Comparison of ENCODE assay signal across 15 cellular contexts in genomic region chr18:8721716-8722115, GRCh38. TPM values are rescaled to one million over a fixed set of nuclear protein-coding genes. Genes with fewer than 3 reads are reported as not detected.
DNase-seq lines count a peak whose midpoint lies in the region; ATAC-seq, FAIRE-seq and TF ChIP-seq lines count a peak whose summit lies in the region.
"Had no signal": no experiment of that assay in that cellular context is flagged by ENCODE, and none has a peak within 500 bp of the region (broad histone marks: within the 10 kb centered on the region; RNA-seq: fewer than 3 reads in every experiment).

No MANE protein-coding gene starts in this region.

- H3K36me3 ChIP-seq in HepG2 (replicated peaks in 1 of 2; ENCODE audit: control insufficient read depth in 1 of 2, insufficient read depth in 2 of 2, low read length in 2 of 2) = no peaks in the 10 kb centered on the region; a peak in 1 of 5 replicates

- H3K9me3 Mint-ChIP-seq in CD4-positive, alpha-beta T cell = no peaks in the 10 kb centered on the region
- no peaks in the 10 kb centered on the region for H3K9me3 Mint-ChIP-seq in activated T-cell treated with anti-CD3 and anti-CD28 coated beads, Interleukin-2, amount 50 U/mL, for 24 hours

- intact Hi-C loops in HepG2 (cut with micrococcal nuclease; ENCODE audit: unreplicated experiment) = no loop called here
- intact Hi-C loops in CD4-positive, alpha-beta T cell (cut with DNase I, micrococcal nuclease) = no loop called here

- no peaks in the 10 kb centered on the region for H3K36me3 Mint-ChIP-seq in CD4-positive, alpha-beta T cell (ENCODE audit: low read depth)
- no peaks in the 10 kb centered on the region for H3K36me3 Mint-ChIP-seq in activated T-cell treated with anti-CD3 and anti-CD28 coated beads, Interleukin-2, amount 50 U/mL, for 24 hours (ENCODE audit: low read depth)
- H3K36me3 Mint-ChIP-seq: stimulated activated memory B cell treated with anti-CD40 and anti-IgM and Interleukin-4, amounts not matched to agents 10 μg/mL and 1 μg/mL and 100 μg/mL, for 72 hours had no signal

- H3K79me2 ChIP-seq in HepG2 (ENCODE audit: insufficient read depth, low read length) = no peaks in the 10 kb centered on the region

- DNase-seq in AG08396 (ENCODE audit: low spot score) (peak; percentile 58), cardiac fibroblast (ENCODE audit: low read depth in 2 of 2) (peak; percentile 44 to 68), HepG2 (ENCODE audit: low spot score) (peak; percentile 41)
- DNase-seq in CD4-positive, alpha-beta T cell = no peak
- DNase-seq in activated T-cell treated with anti-CD3 and anti-CD28 coated beads, Interleukin-2, amount 50 U/mL, for 24 hours = no peak
- DNase-seq: activated CD4-positive, alpha-beta T cell treated with anti-CD3 and anti-CD28 coated beads, Interleukin-2, amount 50 U/mL, for 1 hour; GDM1; left ventricle myocardium superior; NCI-H82; occipital lobe had no signal

- H2AFZ ChIP-seq in HepG2 (ENCODE audit: low read length) = no peak overlapping the region

- H3K4me1 ChIP-seq in HepG2 (ENCODE audit: insufficient read depth, low read length) = peaks cover 23% of the 10 kb centered on the region

- H3K9me3 ChIP-seq in HepG2 (ENCODE audit: low read length) = no peaks in the 10 kb centered on the region
- no peaks in the 10 kb centered on the region for H3K9me3 ChIP-seq in CD4-positive, alpha-beta T cell (ENCODE audit: control insufficient read depth, low read length)

- POLR2A ChIA-PET in HepG2 (lab: Yijun Ruan, JAX) = no interaction called here
- POLR2A ChIA-PET in CD4-positive, alpha-beta T cell (lab: Charles Lee) = no interaction called here

- no TSS peak for BruUV-seq in HepG2 (replicated peaks; lab: Mats Ljungman, UMichigan)

- H3K9ac ChIP-seq in HepG2 (ENCODE audit: insufficient read depth, low read depth, low read length) = no peak overlapping the region

- no peak; the same call in 2 of the 3 replicates for ATAC-seq in HepG2
- no peak for ATAC-seq in CD4-positive, alpha-beta T cell (ENCODE audit: poor library complexity)
- no peak for ATAC-seq in activated CD4-positive, CD25-positive, alpha-beta regulatory T cell treated with anti-CD3 and anti-CD28 coated beads, Interleukin-2, amount 50 U/mL, for 24 hours
- no peak for ATAC-seq in HG02759 (IDR thresholded peaks at IDR 0.05; ENCODE audit: unreplicated experiment)
- ATAC-seq: left ventricle myocardium superior; stimulated activated memory B cell treated with anti-CD40 and anti-IgM and Interleukin-4, amounts not matched to agents 10 μg/mL and 1 μg/mL and 100 μg/mL, for 72 hours had no signal

- WGBS in HepG2 (ENCODE audit: low lambda C conversion rate) = 92% methylated on average over 5 of the region's 5 CpGs

- H4K20me1 ChIP-seq in HepG2 (ENCODE audit: insufficient read depth, low read length) = no peaks in the 10 kb centered on the region

- TF ChIP-seq RAD21 in Ishikawa (IDR thresholded peaks at IDR 0.05; ENCODE audit: low read depth) (no peak), HepG2 (CRISPR knock-in tag; IDR thresholded peaks at IDR 0.05) (no peak)

- in situ Hi-C loops in HepG2 (cut with HindIII; ENCODE audit: extremely low pct_ligation_motif_present, low pct_unique_long_range_greater_than_20kb) = no loop called here

- no peak overlapping the region for H3K27ac ChIP-seq in HepG2 (ENCODE audit: extremely low read length, insufficient read depth, low read length)
- no peak overlapping the region for H3K27ac ChIP-seq in CD4-positive, alpha-beta T cell (ENCODE audit: low read depth, low read length)

- TF ChIP-seq CTCF in cardiac fibroblast (IDR thresholded peaks at IDR 0.05; ENCODE audit: low read depth, low read length) = no peak
- TF ChIP-seq CTCF in HepG2 (CRISPR knock-in tag; IDR thresholded peaks at IDR 0.05) = no peak
- TF ChIP-seq CTCF in CD4-positive, alpha-beta T cell (IDR thresholded peaks at IDR 0.05) = no peak

- TF ChIP-seq POLR2A in HepG2 (IDR thresholded peaks at IDR 0.05; ENCODE audit: insufficient read depth in 1 of 2, low read depth in 2 of 2, low read length in 2 of 2) = no peak

- H3K27me3 ChIP-seq in HepG2 (ENCODE audit: control insufficient read depth in 1 of 2, insufficient read depth in 2 of 2, low read length in 2 of 2) = no peaks in the 10 kb centered on the region
- no peaks in the 10 kb centered on the region for H3K27me3 ChIP-seq in CD4-positive, alpha-beta T cell (ENCODE audit: control insufficient read depth, insufficient read depth, low read length)

- no peaks in the 10 kb centered on the region for H3K4me1 Mint-ChIP-seq in CD4-positive, alpha-beta T cell (ENCODE audit: low read depth)
- H3K4me1 Mint-ChIP-seq in activated T-cell treated with anti-CD3 and anti-CD28 coated beads, Interleukin-2, amount 50 U/mL, for 24 hours (ENCODE audit: low read depth) = no peaks in the 10 kb centered on the region
- H3K4me1 Mint-ChIP-seq: stimulated activated memory B cell treated with anti-CD40 and anti-IgM and Interleukin-4, amounts not matched to agents 10 μg/mL and 1 μg/mL and 100 μg/mL, for 72 hours had no signal

- H3K4me2 ChIP-seq in HepG2 (ENCODE audit: low read depth, low read length) = no peak overlapping the region

- no peaks in the 10 kb centered on the region for H3K27me3 Mint-ChIP-seq in CD4-positive, alpha-beta T cell
- H3K27me3 Mint-ChIP-seq in activated T-cell treated with anti-CD3 and anti-CD28 coated beads, Interleukin-2, amount 50 U/mL, for 24 hours = peaks cover 8% of the 10 kb centered on the region

- CTCF ChIA-PET in HepG2 (lab: Yijun Ruan, JAX; ENCODE audit: low intra/inter-chr PET ratio, low total read pairs) = no interaction called here
- CTCF ChIA-PET in CD4-positive, alpha-beta T cell (lab: Charles Lee) = no interaction called here

- TF ChIP-seq EP300 in Ishikawa (IDR thresholded peaks at IDR 0.05; ENCODE audit: borderline replicate concordance) = no peak
- no peak for TF ChIP-seq EP300 in HepG2 (IDR thresholded peaks at IDR 0.05; ENCODE audit: low read depth in 2 of 2, low read length in 2 of 2)
- TF ChIP-seq EP300 in HepG2 (CRISPR knock-in tag; IDR thresholded peaks at IDR 0.05; ENCODE audit: borderline replicate concordance) = no peak

- H3K4me3 ChIP-seq in cardiac fibroblast (replicated peaks in 1 of 2; ENCODE audit: low read depth in 2 of 2, low read length in 2 of 2) (no peak overlapping the region), HepG2 (replicated peaks in 1 of 3; ENCODE audit: insufficient read depth in 1 of 3, low read depth in 2 of 3, low read length in 3 of 3) (no peak overlapping the region)

- no peak for FAIRE-seq in HepG2 (lab: Jason Lieb, UNC)
- FAIRE-seq: frontal cortex had no signal

- H3K4me3 Mint-ChIP-seq in CD4-positive, alpha-beta T cell = no peak overlapping the region
- H3K4me3 Mint-ChIP-seq in activated T-cell treated with anti-CD3 and anti-CD28 coated beads, Interleukin-2, amount 50 U/mL, for 24 hours = no peak overlapping the region
- H3K4me3 Mint-ChIP-seq: stimulated activated memory B cell treated with anti-CD40 and anti-IgM and Interleukin-4, amounts not matched to agents 10 μg/mL and 1 μg/mL and 100 μg/mL, for 72 hours had no signal

- no peak overlapping the region for H3K27ac Mint-ChIP-seq in CD4-positive, alpha-beta T cell
- no peak overlapping the region for H3K27ac Mint-ChIP-seq in activated T-cell treated with anti-CD3 and anti-CD28 coated beads, Interleukin-2, amount 50 U/mL, for 24 hours
- H3K27ac Mint-ChIP-seq: stimulated activated memory B cell treated with anti-CD40 and anti-IgM and Interleukin-4, amounts not matched to agents 10 μg/mL and 1 μg/mL and 100 μg/mL, for 72 hours had no signal

TF ChIP-seq in Ishikawa, 13 proteins besides CTCF, POLR2A, EP300 and RAD21:
- TF ChIP-seq MAX (IDR thresholded peaks at IDR 0.05) (0 out of 2 replicates have a peak, but pooled peaks have one; percentile 39), CEBPB (IDR thresholded peaks at IDR 0.05) (no peak)

RNA-seq across cellular contexts. Expression of gene MTCL1, which starts 16.4 kb away (rescaled TPM):
- 1.5 and 3.1 TPM in 2 replicates for total RNA-seq in HepG2 (2016; rRNA removed; fragmentation: Illumina TruSeq; extraction: Trizol)
- total RNA-seq in HepG2 (2016; cell fraction: cytosol; rRNA removed; fragmentation: Illumina TruSeq; extraction: Trizol; ENCODE audit: low read depth) = 13.2 and 14.6 TPM in 2 replicates
- total RNA-seq in HepG2 (2016; cell fraction: insoluble cytoplasmic fraction; rRNA removed; fragmentation: Illumina TruSeq; extraction: Trizol) = 1.3 and 2.8 TPM in 2 replicates
- 3.0 and 3.1 TPM in 2 replicates for total RNA-seq in HepG2 (2016; cell fraction: membrane; rRNA removed; fragmentation: Illumina TruSeq; extraction: Trizol)
- 3.9 and 5.1 TPM in 2 replicates for total RNA-seq in HepG2 (2016; cell fraction: nucleus; rRNA removed; fragmentation: Illumina TruSeq; extraction: Trizol)
- polyA plus RNA-seq in HepG2 (2011; rRNA removed) = 2.0 and 3.2 TPM in 2 replicates
- 1.5 and 2.5 TPM in 2 replicates for polyA plus RNA-seq in HepG2 (2011; cell fraction: cytosol; rRNA removed)
- polyA plus RNA-seq in HepG2 (2011; cell fraction: nucleus; rRNA removed) = 6.4 and 11.2 TPM in 2 replicates
- 1.3 and 1.7 TPM in 2 replicates for polyA plus RNA-seq in HepG2 (2012)
- 0.06 and 0.15 TPM in 2 replicates for polyA plus RNA-seq in HepG2 (2016; cell fraction: cytosol; fragmentation: Illumina TruSeq; extraction: Trizol; ENCODE audit: low read depth)
- polyA plus RNA-seq in HepG2 (2016; cell fraction: insoluble cytoplasmic fraction; fragmentation: Illumina TruSeq; extraction: Trizol; ENCODE audit: low read depth) = 1.9 and 2.2 TPM in 2 replicates
- 0.32 and 0.42 TPM in 2 replicates for polyA plus RNA-seq in HepG2 (2016; cell fraction: membrane; fragmentation: Illumina TruSeq; extraction: Trizol; ENCODE audit: low read depth)
- polyA plus RNA-seq in HepG2 (2016; cell fraction: nucleus; fragmentation: Illumina TruSeq; extraction: Trizol; ENCODE audit: insufficient read depth, low read depth) = 5.4 and 6.1 TPM in 2 replicates
- polyA minus RNA-seq in HepG2 (2011; rRNA and poly(A)+ RNA removed; ENCODE audit: low replicate concordance) = 6.9 and 30.0 TPM in 2 replicates
- polyA minus RNA-seq in HepG2 (2011; cell fraction: cytosol; rRNA and poly(A)+ RNA removed) = 2.4 and 3.2 TPM in 2 replicates
- 13.9 and 18.2 TPM in 2 replicates for polyA minus RNA-seq in HepG2 (2011; cell fraction: nucleus; rRNA and poly(A)+ RNA removed)
- total RNA-seq in CD4-positive, alpha-beta T cell = under 1 TPM; 0.11 to 0.55 TPM

Comparison
In these comparisons a context has a peak if more than half of its experiments do, and no peak if none do; other contexts are left out.
1. DNase-seq: peak in AG08396 (single experiment), cardiac fibroblast (2 of 2) and HepG2 (single experiment); none in CD4-positive, alpha-beta T cell (0 of 10) and activated T-cell treated with anti-CD3 and anti-CD28 coated beads, Interleukin-2, amount 50 U/mL, for 24 hours (single experiment).